Comparison of ENCODE assay signal across 8 cellular contexts in the genomic region with DNA sequence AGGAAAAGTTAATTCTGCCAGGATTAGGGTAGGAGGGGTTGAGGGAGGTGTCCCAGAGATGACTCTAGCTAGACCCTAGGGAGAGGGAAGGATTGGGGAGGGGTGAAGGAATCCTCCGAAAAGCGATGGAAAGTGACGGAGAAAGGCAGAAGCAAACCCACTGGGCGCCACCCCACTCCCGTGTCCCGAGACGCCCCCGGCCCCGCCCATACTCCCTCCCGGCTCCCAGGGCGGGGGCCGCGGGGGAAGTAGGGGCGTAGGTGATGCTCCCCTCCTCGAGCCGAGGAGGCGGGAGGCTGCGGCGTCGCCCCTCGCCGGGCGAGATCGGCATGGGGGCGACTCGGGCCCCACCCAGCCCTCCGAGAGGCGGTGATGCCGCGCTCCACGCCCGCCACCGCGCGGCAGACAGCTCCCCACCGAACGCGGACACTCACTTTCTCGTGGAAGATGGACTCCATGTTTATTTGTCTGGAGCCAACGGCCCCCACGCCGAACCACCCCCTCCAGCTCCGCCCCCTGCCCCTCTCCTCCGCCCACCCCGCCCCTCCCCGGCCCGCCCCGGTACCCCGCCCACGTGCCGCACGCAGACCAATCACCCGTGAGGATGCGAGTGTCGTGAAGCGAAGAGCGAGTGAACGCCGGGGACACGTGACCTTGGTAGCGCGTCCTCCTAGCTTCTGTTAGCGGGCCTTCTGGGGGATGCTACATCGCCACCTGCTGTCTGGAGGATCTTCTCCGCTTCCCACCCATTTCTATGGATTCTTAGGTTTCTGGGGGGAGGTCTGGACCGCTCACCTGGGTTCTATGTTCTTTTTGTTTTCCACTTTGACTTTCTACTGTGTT.
A peak's percentile ranks its signal among the peaks of the same experiment; 100 is the strongest.
DNase-seq lines count a peak whose midpoint lies in the region; ATAC-seq lines count a peak whose summit lies in the region.

A gene (minus strand): TSS at position 488 of the 843 bp plus-strand sequence. CDS start 30 bp downstream, at position 458.

- DNase-seq in COLO829 (ENCODE audit: low spot score) = peak; percentile 97
- peak; percentile 87 for DNase-seq in HS-5 (ENCODE audit: low read depth)
- peak; percentile 74 for DNase-seq in NK-92 (lab: John Stamatoyannopoulos, UW; ENCODE audit: unreplicated experiment)
- peak; percentile 94 for DNase-seq in activated CD8-positive, alpha-beta memory T cell treated with anti-CD3 and anti-CD28 coated beads for 24 hours
- peak; percentile 92 to 95 (median 94) for DNase-seq in effector memory CD4-positive, alpha-beta T cell
- peak; percentile 98 for DNase-seq in medulla oblongata (ENCODE audit: extremely low spot score)
- DNase-seq in stimulated activated CD8-positive, alpha-beta memory T cell treated with anti-CD3 and anti-CD28 coated beads, Interleukin-12 subunit alpha, Interleukin-12 subunit beta, amount 100 ng/mL, for 1 hour (ENCODE audit: low read depth) = peak; percentile 92

- peak within 1 kb of the TSS; percentile 84 for H3K27ac ChIP-seq in effector memory CD4-positive, alpha-beta T cell (ENCODE audit: insufficient read depth, low read length, poor library complexity, severe bottlenecking)

- H3K4me3 ChIP-seq in effector memory CD4-positive, alpha-beta T cell (ENCODE audit: insufficient read depth, low read depth, low read length, poor library complexity, severe bottlenecking) = peak within 1 kb of the TSS; percentile 98

- H3K27me3 ChIP-seq in effector memory CD4-positive, alpha-beta T cell (replicated peaks; ENCODE audit: control insufficient read depth, insufficient read depth, low read length, poor library complexity, severe bottlenecking) = no peaks in the 10 kb centered on the region

- H3K36me3 ChIP-seq in effector memory CD4-positive, alpha-beta T cell (ENCODE audit: control insufficient read depth, insufficient read depth, low read length) = no peaks in the 10 kb centered on the region

- no peaks in the 10 kb centered on the region for H3K9me3 ChIP-seq in effector memory CD4-positive, alpha-beta T cell (ENCODE audit: control insufficient read depth, low read length)

- no peaks in the 10 kb centered on the region for H3K4me1 ChIP-seq in effector memory CD4-positive, alpha-beta T cell (ENCODE audit: control insufficient read depth, insufficient read depth, low read length, poor library complexity, severe bottlenecking)

- ATAC-seq in GM19467 (IDR thresholded peaks at IDR 0.05; ENCODE audit: unreplicated experiment) = peak; percentile 86

Comparison
In these comparisons a context has a peak if more than half of its experiments do, and no peak if none do; other contexts are left out.
1. Peak in every context shown above with its lines: DNase-seq, ATAC-seq, H3K4me3 ChIP-seq and H3K27ac ChIP-seq.